Comparison of ENCODE assay signal across 12 cellular contexts in the genomic region with DNA sequence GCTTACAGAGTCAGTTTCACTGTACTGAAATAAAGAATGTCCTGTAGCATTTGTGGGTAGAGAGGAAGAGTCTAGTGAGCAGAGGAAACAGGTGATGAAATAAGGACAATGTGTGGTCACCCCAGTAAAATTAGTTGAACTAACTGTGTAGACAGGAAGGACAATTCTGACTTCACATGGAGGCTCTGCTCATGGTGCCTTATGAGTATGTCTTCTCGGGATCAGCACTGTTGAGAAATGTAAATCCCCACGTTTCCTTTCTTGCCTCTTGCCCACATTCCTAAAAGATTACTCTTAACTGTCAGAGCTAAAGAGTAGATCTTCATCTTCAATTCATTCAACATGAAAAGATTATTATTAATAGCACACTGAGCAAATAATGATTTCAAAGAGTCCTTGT.
DNase-seq lines count a peak whose midpoint lies in the region; ATAC-seq and TF ChIP-seq lines count a peak whose summit lies in the region.
"Had no signal": no experiment of that assay in that cellular context is flagged by ENCODE, and none has a peak within 500 bp of the region (broad histone marks: within the 10 kb centered on the region; RNA-seq: fewer than 3 reads in every experiment).

No MANE protein-coding gene starts in this region.

- H3K36me3 ChIP-seq in RWPE2 (ENCODE audit: low read depth) (no peaks in the 10 kb centered on the region), smooth muscle cell (ENCODE audit: low read depth) (no peaks in the 10 kb centered on the region)
- H3K36me3 ChIP-seq: ascending aorta had no signal

- H3K27me3 ChIP-seq in RWPE2 (ENCODE audit: insufficient read depth, poor library complexity, severe bottlenecking) = no peaks in the 10 kb centered on the region
- H3K27me3 ChIP-seq in smooth muscle cell (ENCODE audit: low read depth) = no peaks in the 10 kb centered on the region
- H3K27me3 ChIP-seq: ascending aorta had no signal

- H3K4me2 ChIP-seq in smooth muscle cell = peak overlapping the region; percentile 45

- H3K4me1 ChIP-seq in RWPE2 (ENCODE audit: insufficient read depth, poor library complexity, severe bottlenecking) (peaks cover 64% of the 10 kb centered on the region), smooth muscle cell (ENCODE audit: low read depth) (peaks cover 7% of the 10 kb centered on the region)
- H3K4me1 ChIP-seq: ascending aorta had no signal

- peak overlapping the region; percentile 40 for H3K9ac ChIP-seq in smooth muscle cell (ENCODE audit: low read depth)

- H3K4me3 ChIP-seq in RWPE2 (ENCODE audit: severe bottlenecking) (no peak overlapping the region), fibroblast of mammary gland (ENCODE audit: control insufficient read depth, low read depth, low read length) (no peak overlapping the region), smooth muscle cell (no peak overlapping the region)
- H3K4me3 ChIP-seq: ascending aorta had no signal

- 0% methylated on average over 2 of the region's 2 CpGs for WGBS in smooth muscle cell (ENCODE audit: low lambda C conversion rate)

- peaks cover 13% of the 10 kb centered on the region for H3F3A ChIP-seq in smooth muscle cell (ENCODE audit: low read depth)

- H3K27ac ChIP-seq in RWPE2 (ENCODE audit: poor library complexity, severe bottlenecking) = peak overlapping the region; percentile 98
- peak overlapping the region; percentile 79 for H3K27ac ChIP-seq in smooth muscle cell (ENCODE audit: low read depth)
- H3K27ac ChIP-seq: ascending aorta had no signal

- no peak for TF ChIP-seq CTCF in RWPE2 (IDR thresholded peaks at IDR 0.05; ENCODE audit: poor library complexity, severe bottlenecking)
- no peak for TF ChIP-seq CTCF in fibroblast of mammary gland (conservative IDR thresholded peaks at IDR 0.05; ENCODE audit: control insufficient read depth, insufficient read depth, low read depth, low read length)
- no peak for TF ChIP-seq CTCF in smooth muscle cell (IDR thresholded peaks at IDR 0.05; ENCODE audit: borderline replicate concordance, insufficient read depth, poor library complexity, severe bottlenecking)

- peak overlapping the region; percentile 49 for H2AFZ ChIP-seq in smooth muscle cell (ENCODE audit: low read depth)

- no peaks in the 10 kb centered on the region for H3K79me2 ChIP-seq in smooth muscle cell (ENCODE audit: low read depth)

- DNase-seq in HCEC 1CT (peak; percentile 91), RWPE2 (ENCODE audit: low spot score) (no peak), fibroblast of mammary gland (ENCODE audit: low read depth) (peak; percentile 84), smooth muscle cell (lab: John Stamatoyannopoulos, UW; ENCODE audit: unreplicated experiment) (no peak), NCI-H774 (lab: John Stamatoyannopoulos, UW) (no peak), cerebellar nuclear complex (lab: John Stamatoyannopoulos, UW) (no peak)
- DNase-seq: activated CD8-positive, alpha-beta T cell treated with anti-CD3 and anti-CD28 coated beads for 36 hours; hypothalamus; occipital lobe had no signal

- ATAC-seq in RWPE2 (ENCODE audit: low read depth) (peak; percentile 76), HG02759 (IDR thresholded peaks at IDR 0.05; ENCODE audit: unreplicated experiment) (no peak), GM21423 (IDR thresholded peaks at IDR 0.05; ENCODE audit: unreplicated experiment) (no peak)
- ATAC-seq: activated CD8-positive, alpha-beta T cell treated with anti-CD3 and anti-CD28 coated beads for 36 hours had no signal

- H3K9me3 ChIP-seq in RWPE2 (ENCODE audit: severe bottlenecking) (no peaks in the 10 kb centered on the region), smooth muscle cell (replicated peaks; ENCODE audit: low read depth) (no peaks in the 10 kb centered on the region)
- H3K9me3 ChIP-seq: ascending aorta had no signal

- no peaks in the 10 kb centered on the region for H4K20me1 ChIP-seq in smooth muscle cell (ENCODE audit: low read depth)

Comparison
In these comparisons a context has a peak if more than half of its experiments do, and no peak if none do; other contexts are left out.
1. DNase-seq: peak in HCEC 1CT (single experiment) and fibroblast of mammary gland (single experiment); none in RWPE2 (single experiment), smooth muscle cell (single experiment), NCI-H774 (single experiment) and cerebellar nuclear complex (0 of 2).